Comparison of ENCODE assay signal across 1 cellular context in the genomic region with DNA sequence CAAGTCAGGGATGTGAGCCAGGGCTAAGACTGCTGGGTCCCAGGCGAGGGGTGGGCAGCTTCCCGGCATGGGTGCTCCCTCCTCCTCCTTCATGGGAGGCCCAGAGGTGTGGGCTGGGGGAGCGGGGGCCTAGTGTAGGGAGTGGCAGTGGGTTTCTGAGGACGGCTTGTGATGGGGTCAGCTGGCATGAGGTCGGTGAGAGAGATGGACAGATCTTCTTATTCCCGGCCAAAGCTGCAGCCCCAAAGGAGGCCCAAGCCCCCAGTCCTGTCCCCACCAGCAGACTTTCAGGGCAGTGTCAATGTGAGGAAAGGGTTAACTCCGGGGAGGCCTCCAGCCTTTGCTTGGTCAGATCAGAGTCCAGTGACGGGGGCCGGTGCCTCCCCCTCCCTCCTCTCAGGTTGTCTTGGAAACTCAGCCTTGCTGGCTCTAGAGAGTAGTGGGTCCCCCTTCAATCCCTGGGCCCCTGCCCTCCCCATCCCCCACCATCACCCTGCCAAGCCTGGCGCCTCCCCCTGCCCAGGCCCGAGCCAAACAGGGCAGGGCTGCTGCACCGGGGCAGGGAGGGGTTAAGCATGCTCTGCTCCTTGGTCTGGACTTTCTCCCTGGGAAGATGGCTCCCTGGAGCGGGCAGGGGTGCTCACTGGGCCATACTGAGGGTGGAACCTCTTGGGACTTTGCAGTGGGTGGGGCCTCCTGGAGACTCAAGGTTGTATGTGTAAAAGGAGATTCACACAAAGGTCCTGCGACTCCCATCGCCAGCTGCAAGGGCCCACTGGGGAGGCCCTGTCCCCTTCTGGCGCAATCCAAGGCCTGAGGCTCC.
TF ChIP-seq lines count a peak whose summit lies in the region.

No MANE protein-coding gene starts in this region.

TF ChIP-seq in HepG2, 621 proteins besides CTCF, POLR2A, EP300 and RAD21 (continued from another document and continues in another):
- TF ChIP-seq GMEB2 (CRISPR knock-in tag; IDR thresholded peaks at IDR 0.05; ENCODE audit: low read depth) (no peak), CEBPG (CRISPR knock-in tag; IDR thresholded peaks at IDR 0.05) (0 out of 2 replicates have a peak, but pooled peaks have one; percentile 18), MTA3 (CRISPR knock-in tag; IDR thresholded peaks at IDR 0.05) (no peak), GATAD2A (CRISPR knock-in tag; IDR thresholded peaks at IDR 0.05) (peak; percentile 95), ZNF296 (CRISPR knock-in tag; conservative IDR thresholded peaks at IDR 0.05) (no peak; the same call in 1 of the 2 replicates), ZFYVE20 (CRISPR knock-in tag; IDR thresholded peaks at IDR 0.05; ENCODE audit: borderline replicate concordance, low read depth) (no peak), MLLT10 (CRISPR knock-in tag; IDR thresholded peaks at IDR 0.05) (no peak), ZNF644 (CRISPR knock-in tag; IDR thresholded peaks at IDR 0.05; ENCODE audit: low read depth) (peak; percentile 28; the same call in 1 of the 2 replicates), DZIP1 (CRISPR knock-in tag; IDR thresholded peaks at IDR 0.05) (no peak), DBP (CRISPR knock-in tag; IDR thresholded peaks at IDR 0.05; ENCODE audit: not compliant biosample characterization) (no peak), SKI (IDR thresholded peaks at IDR 0.05; ENCODE audit: partially characterized antibody) (peak; percentile 57), ZNF567 (CRISPR knock-in tag; IDR thresholded peaks at IDR 0.05; ENCODE audit: borderline replicate concordance) (no peak; the same call in 1 of the 2 replicates), ZNF224 (CRISPR knock-in tag; IDR thresholded peaks at IDR 0.05) (0 out of 2 replicates have a peak, but pooled peaks have one; percentile 29), REL (CRISPR knock-in tag; conservative IDR thresholded peaks at IDR 0.05) (no peak), ATF4 (CRISPR knock-in tag; IDR thresholded peaks at IDR 0.05) (no peak), SIN3B (IDR thresholded peaks at IDR 0.05; ENCODE audit: low read length) (no peak), PTBP1 (IDR thresholded peaks at IDR 0.05; ENCODE audit: low read depth, low read length, poor library complexity, severe bottlenecking) (no peak), DMTF1 (CRISPR knock-in tag; IDR thresholded peaks at IDR 0.05) (no peak), KDM6A (CRISPR knock-in tag; IDR thresholded peaks at IDR 0.05; ENCODE audit: low read depth) (peak; percentile 99), MTF1 (CRISPR knock-in tag; IDR thresholded peaks at IDR 0.05) (no peak)
- TF ChIP-seq, protein P1, sequence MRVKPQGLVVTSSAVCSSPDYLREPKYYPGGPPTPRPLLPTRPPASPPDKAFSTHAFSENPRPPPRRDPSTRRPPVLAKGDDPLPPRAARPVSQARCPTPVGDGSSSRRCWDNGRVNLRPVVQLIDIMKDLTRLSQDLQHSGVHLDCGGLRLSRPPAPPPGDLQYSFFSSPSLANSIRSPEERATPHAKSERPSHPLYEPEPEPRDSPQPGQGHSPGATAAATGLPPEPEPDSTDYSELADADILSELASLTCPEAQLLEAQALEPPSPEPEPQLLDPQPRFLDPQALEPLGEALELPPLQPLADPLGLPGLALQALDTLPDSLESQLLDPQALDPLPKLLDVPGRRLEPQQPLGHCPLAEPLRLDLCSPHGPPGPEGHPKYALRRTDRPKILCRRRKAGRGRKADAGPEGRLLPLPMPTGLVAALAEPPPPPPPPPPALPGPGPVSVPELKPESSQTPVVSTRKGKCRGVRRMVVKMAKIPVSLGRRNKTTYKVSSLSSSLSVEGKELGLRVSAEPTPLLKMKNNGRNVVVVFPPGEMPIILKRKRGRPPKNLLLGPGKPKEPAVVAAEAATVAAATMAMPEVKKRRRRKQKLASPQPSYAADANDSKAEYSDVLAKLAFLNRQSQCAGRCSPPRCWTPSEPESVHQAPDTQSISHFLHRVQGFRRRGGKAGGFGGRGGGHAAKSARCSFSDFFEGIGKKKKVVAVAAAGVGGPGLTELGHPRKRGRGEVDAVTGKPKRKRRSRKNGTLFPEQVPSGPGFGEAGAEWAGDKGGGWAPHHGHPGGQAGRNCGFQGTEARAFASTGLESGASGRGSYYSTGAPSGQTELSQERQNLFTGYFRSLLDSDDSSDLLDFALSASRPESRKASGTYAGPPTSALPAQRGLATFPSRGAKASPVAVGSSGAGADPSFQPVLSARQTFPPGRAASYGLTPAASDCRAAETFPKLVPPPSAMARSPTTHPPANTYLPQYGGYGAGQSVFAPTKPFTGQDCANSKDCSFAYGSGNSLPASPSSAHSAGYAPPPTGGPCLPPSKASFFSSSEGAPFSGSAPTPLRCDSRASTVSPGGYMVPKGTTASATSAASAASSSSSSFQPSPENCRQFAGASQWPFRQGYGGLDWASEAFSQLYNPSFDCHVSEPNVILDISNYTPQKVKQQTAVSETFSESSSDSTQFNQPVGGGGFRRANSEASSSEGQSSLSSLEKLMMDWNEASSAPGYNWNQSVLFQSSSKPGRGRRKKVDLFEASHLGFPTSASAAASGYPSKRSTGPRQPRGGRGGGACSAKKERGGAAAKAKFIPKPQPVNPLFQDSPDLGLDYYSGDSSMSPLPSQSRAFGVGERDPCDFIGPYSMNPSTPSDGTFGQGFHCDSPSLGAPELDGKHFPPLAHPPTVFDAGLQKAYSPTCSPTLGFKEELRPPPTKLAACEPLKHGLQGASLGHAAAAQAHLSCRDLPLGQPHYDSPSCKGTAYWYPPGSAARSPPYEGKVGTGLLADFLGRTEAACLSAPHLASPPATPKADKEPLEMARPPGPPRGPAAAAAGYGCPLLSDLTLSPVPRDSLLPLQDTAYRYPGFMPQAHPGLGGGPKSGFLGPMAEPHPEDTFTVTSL (CRISPR knock-in tag; IDR thresholded peaks at IDR 0.05; ENCODE audit: borderline replicate concordance), result 0 out of 2 replicates have a peak, but pooled peaks have one; percentile 54
- TF ChIP-seq, protein P2, sequence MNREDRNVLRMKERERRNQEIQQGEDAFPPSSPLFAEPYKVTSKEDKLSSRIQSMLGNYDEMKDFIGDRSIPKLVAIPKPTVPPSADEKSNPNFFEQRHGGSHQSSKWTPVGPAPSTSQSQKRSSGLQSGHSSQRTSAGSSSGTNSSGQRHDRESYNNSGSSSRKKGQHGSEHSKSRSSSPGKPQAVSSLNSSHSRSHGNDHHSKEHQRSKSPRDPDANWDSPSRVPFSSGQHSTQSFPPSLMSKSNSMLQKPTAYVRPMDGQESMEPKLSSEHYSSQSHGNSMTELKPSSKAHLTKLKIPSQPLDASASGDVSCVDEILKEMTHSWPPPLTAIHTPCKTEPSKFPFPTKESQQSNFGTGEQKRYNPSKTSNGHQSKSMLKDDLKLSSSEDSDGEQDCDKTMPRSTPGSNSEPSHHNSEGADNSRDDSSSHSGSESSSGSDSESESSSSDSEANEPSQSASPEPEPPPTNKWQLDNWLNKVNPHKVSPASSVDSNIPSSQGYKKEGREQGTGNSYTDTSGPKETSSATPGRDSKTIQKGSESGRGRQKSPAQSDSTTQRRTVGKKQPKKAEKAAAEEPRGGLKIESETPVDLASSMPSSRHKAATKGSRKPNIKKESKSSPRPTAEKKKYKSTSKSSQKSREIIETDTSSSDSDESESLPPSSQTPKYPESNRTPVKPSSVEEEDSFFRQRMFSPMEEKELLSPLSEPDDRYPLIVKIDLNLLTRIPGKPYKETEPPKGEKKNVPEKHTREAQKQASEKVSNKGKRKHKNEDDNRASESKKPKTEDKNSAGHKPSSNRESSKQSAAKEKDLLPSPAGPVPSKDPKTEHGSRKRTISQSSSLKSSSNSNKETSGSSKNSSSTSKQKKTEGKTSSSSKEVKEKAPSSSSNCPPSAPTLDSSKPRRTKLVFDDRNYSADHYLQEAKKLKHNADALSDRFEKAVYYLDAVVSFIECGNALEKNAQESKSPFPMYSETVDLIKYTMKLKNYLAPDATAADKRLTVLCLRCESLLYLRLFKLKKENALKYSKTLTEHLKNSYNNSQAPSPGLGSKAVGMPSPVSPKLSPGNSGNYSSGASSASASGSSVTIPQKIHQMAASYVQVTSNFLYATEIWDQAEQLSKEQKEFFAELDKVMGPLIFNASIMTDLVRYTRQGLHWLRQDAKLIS (CRISPR knock-in tag; IDR thresholded peaks at IDR 0.05), result no peak
- TF ChIP-seq, protein P3, sequence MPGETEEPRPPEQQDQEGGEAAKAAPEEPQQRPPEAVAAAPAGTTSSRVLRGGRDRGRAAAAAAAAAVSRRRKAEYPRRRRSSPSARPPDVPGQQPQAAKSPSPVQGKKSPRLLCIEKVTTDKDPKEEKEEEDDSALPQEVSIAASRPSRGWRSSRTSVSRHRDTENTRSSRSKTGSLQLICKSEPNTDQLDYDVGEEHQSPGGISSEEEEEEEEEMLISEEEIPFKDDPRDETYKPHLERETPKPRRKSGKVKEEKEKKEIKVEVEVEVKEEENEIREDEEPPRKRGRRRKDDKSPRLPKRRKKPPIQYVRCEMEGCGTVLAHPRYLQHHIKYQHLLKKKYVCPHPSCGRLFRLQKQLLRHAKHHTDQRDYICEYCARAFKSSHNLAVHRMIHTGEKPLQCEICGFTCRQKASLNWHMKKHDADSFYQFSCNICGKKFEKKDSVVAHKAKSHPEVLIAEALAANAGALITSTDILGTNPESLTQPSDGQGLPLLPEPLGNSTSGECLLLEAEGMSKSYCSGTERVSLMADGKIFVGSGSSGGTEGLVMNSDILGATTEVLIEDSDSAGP (CRISPR knock-in tag; IDR thresholded peaks at IDR 0.05; ENCODE audit: borderline replicate concordance), result peak; percentile 84; the same call in 1 of the 2 replicates
- TF ChIP-seq, protein P4, sequence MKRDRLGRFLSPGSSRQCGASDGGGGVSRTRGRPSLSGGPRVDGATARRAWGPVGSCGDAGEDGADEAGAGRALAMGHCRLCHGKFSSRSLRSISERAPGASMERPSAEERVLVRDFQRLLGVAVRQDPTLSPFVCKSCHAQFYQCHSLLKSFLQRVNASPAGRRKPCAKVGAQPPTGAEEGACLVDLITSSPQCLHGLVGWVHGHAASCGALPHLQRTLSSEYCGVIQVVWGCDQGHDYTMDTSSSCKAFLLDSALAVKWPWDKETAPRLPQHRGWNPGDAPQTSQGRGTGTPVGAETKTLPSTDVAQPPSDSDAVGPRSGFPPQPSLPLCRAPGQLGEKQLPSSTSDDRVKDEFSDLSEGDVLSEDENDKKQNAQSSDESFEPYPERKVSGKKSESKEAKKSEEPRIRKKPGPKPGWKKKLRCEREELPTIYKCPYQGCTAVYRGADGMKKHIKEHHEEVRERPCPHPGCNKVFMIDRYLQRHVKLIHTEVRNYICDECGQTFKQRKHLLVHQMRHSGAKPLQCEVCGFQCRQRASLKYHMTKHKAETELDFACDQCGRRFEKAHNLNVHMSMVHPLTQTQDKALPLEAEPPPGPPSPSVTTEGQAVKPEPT (CRISPR knock-in tag; IDR thresholded peaks at IDR 0.05; ENCODE audit: low read depth), result no peak
- TF ChIP-seq, protein P5, sequence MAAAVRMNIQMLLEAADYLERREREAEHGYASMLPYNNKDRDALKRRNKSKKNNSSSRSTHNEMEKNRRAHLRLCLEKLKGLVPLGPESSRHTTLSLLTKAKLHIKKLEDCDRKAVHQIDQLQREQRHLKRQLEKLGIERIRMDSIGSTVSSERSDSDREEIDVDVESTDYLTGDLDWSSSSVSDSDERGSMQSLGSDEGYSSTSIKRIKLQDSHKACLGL (CRISPR knock-in tag; IDR thresholded peaks at IDR 0.05), result peak; percentile 56; the same call in 1 of the 2 replicates
